In genomic region chr5:14011089-14012004, GRCh38 we compare ENCODE assay signal across 8 cellular contexts.
DNase-seq lines count a peak whose midpoint lies in the region; ATAC-seq, FAIRE-seq and TF ChIP-seq lines count a peak whose summit lies in the region.

No MANE protein-coding gene starts in this region.

- H3K4me1 ChIP-seq in kidney (ENCODE audit: control insufficient read depth in 1 of 2, insufficient read depth in 1 of 2, low read depth in 1 of 2, low read length in 2 of 2), result peaks cover 0 to 4% of the 10 kb centered on the region in 2 donors
- H3K4me1 ChIP-seq in smooth muscle cell (ENCODE audit: low read depth), result peaks cover 11% of the 10 kb centered on the region

- intact Hi-C loops in kidney (cut with DNase I), result no loop called here

- H3K27me3 ChIP-seq in smooth muscle cell (ENCODE audit: low read depth), result no peaks in the 10 kb centered on the region

- H3K4me3 ChIP-seq in choroid plexus epithelial cell (ENCODE audit: low read depth, low read length), result peak overlapping the region; percentile 75
- H3K4me3 ChIP-seq in kidney (ENCODE audit: low read length in 2 of 2), result peak overlapping the region; percentile 76 to 79
- H3K4me3 ChIP-seq in smooth muscle cell, result peak overlapping the region; percentile 55

- peak; percentile 93 for ATAC-seq in HG02798 (IDR thresholded peaks at IDR 0.05; ENCODE audit: poor library complexity, unreplicated experiment)

- TF ChIP-seq CTCF in choroid plexus epithelial cell (conservative IDR thresholded peaks at IDR 0.05; ENCODE audit: low read depth, low read length) (no peak), kidney (IDR thresholded peaks at IDR 0.05; ENCODE audit: borderline replicate concordance, extremely low read depth, insufficient read depth) (no peak), smooth muscle cell (IDR thresholded peaks at IDR 0.05; ENCODE audit: borderline replicate concordance, insufficient read depth, poor library complexity, severe bottlenecking) (no peak)

- peak; percentile 37 for TF ChIP-seq POLR2A in GM15510 (IDR thresholded peaks at IDR 0.05; ENCODE audit: borderline replicate concordance, extremely low read depth, insufficient read length)

- peak overlapping the region; percentile 94 for H3K4me2 ChIP-seq in smooth muscle cell

- FAIRE-seq in kidney (lab: Jason Lieb, UNC), result no peak

- no peaks in the 10 kb centered on the region for H4K20me1 ChIP-seq in smooth muscle cell (ENCODE audit: low read depth)

- peak overlapping the region; percentile 83 for H2AFZ ChIP-seq in smooth muscle cell (ENCODE audit: low read depth)

- no peaks in the 10 kb centered on the region for H3K36me3 ChIP-seq in kidney (ENCODE audit: control insufficient read depth in 1 of 2, insufficient read depth in 2 of 2, low read length in 2 of 2)
- no peaks in the 10 kb centered on the region for H3K36me3 ChIP-seq in smooth muscle cell (ENCODE audit: low read depth)

- H3K27ac ChIP-seq in kidney (ENCODE audit: low read depth in 2 of 2, low read length in 2 of 2) (no peak overlapping the region), smooth muscle cell (ENCODE audit: low read depth) (peak overlapping the region; percentile 68)

- H3K9ac ChIP-seq in kidney (ENCODE audit: low read length in 2 of 2) (peak overlapping the region; percentile 37 to 77), smooth muscle cell (ENCODE audit: low read depth) (peak overlapping the region; percentile 72)

- H3F3A ChIP-seq in smooth muscle cell (ENCODE audit: low read depth), result no peaks in the 10 kb centered on the region

- H3K9me3 ChIP-seq in kidney (ENCODE audit: control insufficient read depth in 1 of 2, low read length in 2 of 2) (no peaks in the 10 kb centered on the region), smooth muscle cell (replicated peaks; ENCODE audit: low read depth) (no peaks in the 10 kb centered on the region)

- H3K79me2 ChIP-seq in smooth muscle cell (ENCODE audit: low read depth), result no peaks in the 10 kb centered on the region

- DNase-seq in 8988T, result peak; percentile 78
- DNase-seq in NCI-H1417 (lab: John Stamatoyannopoulos, UW), result peak; percentile 96 to 99 (median 97)
- peak; percentile 83 to 92 for DNase-seq in SW 1271 (lab: John Stamatoyannopoulos, UW)
- peak; percentile 91 for DNase-seq in choroid plexus epithelial cell (ENCODE audit: low read depth)
- peak; percentile 98 for DNase-seq in kidney
- peak; percentile 66 for DNase-seq in smooth muscle cell (lab: John Stamatoyannopoulos, UW; ENCODE audit: unreplicated experiment)

- under 1% methylated on average over 72 of the region's 74 CpGs for WGBS in smooth muscle cell (ENCODE audit: low lambda C conversion rate)
